Comparison of ENCODE assay signal across 14 cellular contexts in genomic region chr5:179269781-179270543, GRCh38.
DNase-seq lines count a peak whose midpoint lies in the region; ATAC-seq and TF ChIP-seq lines count a peak whose summit lies in the region.
"Had no signal": no experiment of that assay in that cellular context is flagged by ENCODE, and none has a peak within 500 bp of the region (broad histone marks: within the 10 kb centered on the region; RNA-seq: fewer than 3 reads in every experiment).

No MANE protein-coding gene starts in this region.

- no peak overlapping the region for H3K4me2 ChIP-seq in mesenchymal stem cell (ENCODE audit: low read length, poor library complexity, severe bottlenecking)

- H2BK12ac ChIP-seq in mesenchymal stem cell (ENCODE audit: low read length in 2 of 2) = peak overlapping the region; percentile 46 to 83

- no peak overlapping the region for H2BK5ac ChIP-seq in mesenchymal stem cell (ENCODE audit: low read depth, low read length, poor library complexity, severe bottlenecking)

- H3K9me3 ChIP-seq in mesenchymal stem cell (ENCODE audit: control insufficient read depth, low read length) = no peaks in the 10 kb centered on the region
- no peaks in the 10 kb centered on the region for H3K9me3 ChIP-seq in transverse colon
- H3K9me3 ChIP-seq in testis = no peaks in the 10 kb centered on the region
- H3K9me3 ChIP-seq: MG63, thyroid gland had no signal

- TF ChIP-seq POLR2A in transverse colon (IDR thresholded peaks at IDR 0.05) = no peak
- TF ChIP-seq POLR2A in testis (IDR thresholded peaks at IDR 0.05) = no peak

- ATAC-seq in stimulated activated naive CD8-positive, alpha-beta T cell treated with anti-CD3 and anti-CD28 coated beads, Interleukin-15, Interleukin-2, amounts not matched to agents 100 U/mL and 50 U/mL, for 24 hours = no peak
- ATAC-seq in GM18511 (IDR thresholded peaks at IDR 0.05; ENCODE audit: unreplicated experiment) = no peak
- ATAC-seq: activated T-cell treated with anti-CD3 and anti-CD28 coated beads, Interleukin-2, amount 50 U/mL, for 72 hours; esophagus mucosa had no signal

- no peak overlapping the region for H2AK5ac ChIP-seq in mesenchymal stem cell (ENCODE audit: low read length, severe bottlenecking)

- H3K27me3 ChIP-seq in mesenchymal stem cell (ENCODE audit: control insufficient read depth in 1 of 2, insufficient read depth in 1 of 2, low read length in 2 of 2) (no peaks in the 10 kb centered on the region), transverse colon (no peaks in the 10 kb centered on the region), testis (no peaks in the 10 kb centered on the region)
- H3K27me3 ChIP-seq: MG63, thyroid gland had no signal

- peak overlapping the region; percentile 25 for H4K8ac ChIP-seq in mesenchymal stem cell (ENCODE audit: low read length)

- intact Hi-C loops in transverse colon (cut with DNase I; ENCODE audit: low total_unique reads) (no loop called here), testis (cut with DNase I; ENCODE audit: low total_unique reads) (no loop called here)

- H2BK120ac ChIP-seq in mesenchymal stem cell (ENCODE audit: low read depth, low read length) = peak overlapping the region; percentile 77

- H2BK15ac ChIP-seq in mesenchymal stem cell (ENCODE audit: low read depth, poor library complexity, severe bottlenecking) = no peak overlapping the region

- H3K23ac ChIP-seq in mesenchymal stem cell (ENCODE audit: low read length in 2 of 2) = no peak overlapping the region

- H2AFZ ChIP-seq in mesenchymal stem cell (ENCODE audit: low read depth, low read length) = no peak overlapping the region

- in situ Hi-C loops in transverse colon (cut with MboI; ENCODE audit: low pct_ligation_motif_present in 1 of 4, low pct_unique_long_range_greater_than_20kb in 1 of 4, low sequenced_read_pairs in 3 of 4) = no loop called here

- peak overlapping the region in 1 of 2 experiments; percentile 33 for H3K4me3 ChIP-seq in mesenchymal stem cell (ENCODE audit: insufficient read depth in 1 of 2, low read depth in 1 of 2, low read length in 2 of 2)
- no peak overlapping the region for H3K4me3 ChIP-seq in transverse colon
- no peak overlapping the region for H3K4me3 ChIP-seq in testis
- H3K4me3 ChIP-seq: MG63, thyroid gland had no signal

- H3K4me1 ChIP-seq in mesenchymal stem cell (ENCODE audit: control insufficient read depth, insufficient read depth, low read depth, low read length) = peaks cover 22% of the 10 kb centered on the region
- H3K4me1 ChIP-seq in transverse colon = peaks cover 7 to 28% (median 13%) of the 10 kb centered on the region in 4 donors
- H3K4me1 ChIP-seq in testis = peaks cover 69% of the 10 kb centered on the region

- H3K36me3 ChIP-seq in mesenchymal stem cell (ENCODE audit: control insufficient read depth in 1 of 2, insufficient read depth in 2 of 2, low read depth in 1 of 2, low read length in 2 of 2) (peaks cover 0 to 14% of the 10 kb centered on the region in 2 experiments), transverse colon (no peaks in the 10 kb centered on the region), testis (ENCODE audit: low read depth, missing control alignments) (no peaks in the 10 kb centered on the region)
- H3K36me3 ChIP-seq: thyroid gland had no signal

- H3K27ac ChIP-seq in mesenchymal stem cell (ENCODE audit: low read length, poor library complexity, severe bottlenecking) (no peak overlapping the region), transverse colon (peak overlapping the region; percentile 27 to 59 (median 52)), testis (no peak overlapping the region)

- H3K14ac ChIP-seq in mesenchymal stem cell (ENCODE audit: low read length in 2 of 2) = peak overlapping the region in 1 of 2 experiments; percentile 79

- H3K79me1 ChIP-seq in mesenchymal stem cell (replicated peaks; ENCODE audit: low read length, poor library complexity, severe bottlenecking) = no peaks in the 10 kb centered on the region

- TF ChIP-seq CTCF in transverse colon (IDR thresholded peaks at IDR 0.05) (no peak), testis (IDR thresholded peaks at IDR 0.05) (no peak)

- 93% methylated on average over 12 of the region's 13 CpGs for WGBS in mesenchymal stem cell
- WGBS in transverse colon (ENCODE audit: low coverage in 1 of 2), 2 donors = 64 to 69% methylated on average over 2 to 13 of the region's 13 CpGs
- WGBS in testis, 2 donors = 66 to 80% methylated on average over 10 to 13 of the region's 13 CpGs

- DNase-seq in activated effector memory CD4-positive, alpha-beta T cell treated with anti-CD3 and anti-CD28 coated beads, Interleukin-2, amount 50 U/mL, for 16 hours = peak; percentile 48
- no peak for DNase-seq in activated effector memory CD4-positive, alpha-beta T cell treated with Interleukin-2 at 50 U/mL for 16 hours
- DNase-seq in dedifferentiated amniotic fluid mesenchymal stem cell (ENCODE audit: extremely low spot score) (peak; percentile 23), mesenchymal stem cell (no peak), transverse colon (peak; percentile 3), testis (no peak)
- DNase-seq in stimulated activated naive CD8-positive, alpha-beta T cell treated with anti-CD3 and anti-CD28 coated beads, Interleukin-15, Interleukin-2, amounts not matched to agents 100 U/mL and 50 U/mL, for 24 hours = no peak
- DNase-seq: activated T-cell treated with anti-CD3 and anti-CD28 coated beads, Interleukin-2, amount 50 U/mL, for 72 hours; DMS 273 treated with DMSO at 0.1 percent for 48 hours; GOT3; thyroid gland had no signal

- H3K4ac ChIP-seq in mesenchymal stem cell (ENCODE audit: low read depth in 1 of 2, low read length in 2 of 2) = peak overlapping the region; percentile 42 to 62

- peak overlapping the region; percentile 93 for H4K91ac ChIP-seq in mesenchymal stem cell (ENCODE audit: low read length)

- peak overlapping the region; percentile 4 to 82 for H3K18ac ChIP-seq in mesenchymal stem cell (ENCODE audit: low read depth in 1 of 2, low read length in 2 of 2)

- H3K9ac ChIP-seq in mesenchymal stem cell (ENCODE audit: low read length) = peak overlapping the region; percentile 78

- TF ChIP-seq EP300 in transverse colon (IDR thresholded peaks at IDR 0.05; ENCODE audit: low read depth) = no peak

Comparison
In these comparisons a context has a peak if more than half of its experiments do, and no peak if none do; other contexts are left out.
1. DNase-seq: peak in activated effector memory CD4-positive, alpha-beta T cell treated with anti-CD3 and anti-CD28 coated beads, Interleukin-2, amount 50 U/mL, for 16 hours (single experiment), dedifferentiated amniotic fluid mesenchymal stem cell (single experiment) and transverse colon (single experiment); none in activated effector memory CD4-positive, alpha-beta T cell treated with Interleukin-2 at 50 U/mL for 16 hours (single experiment), mesenchymal stem cell (single experiment), testis (single experiment) and stimulated activated naive CD8-positive, alpha-beta T cell treated with anti-CD3 and anti-CD28 coated beads, Interleukin-15, Interleukin-2, amounts not matched to agents 100 U/mL and 50 U/mL, for 24 hours (single experiment).
2. H3K27ac ChIP-seq: peak in transverse colon (4 of 4); none in mesenchymal stem cell (single experiment) and testis (0 of 2).